ENCODE assay signal across 28 cellular contexts in the genomic region with DNA sequence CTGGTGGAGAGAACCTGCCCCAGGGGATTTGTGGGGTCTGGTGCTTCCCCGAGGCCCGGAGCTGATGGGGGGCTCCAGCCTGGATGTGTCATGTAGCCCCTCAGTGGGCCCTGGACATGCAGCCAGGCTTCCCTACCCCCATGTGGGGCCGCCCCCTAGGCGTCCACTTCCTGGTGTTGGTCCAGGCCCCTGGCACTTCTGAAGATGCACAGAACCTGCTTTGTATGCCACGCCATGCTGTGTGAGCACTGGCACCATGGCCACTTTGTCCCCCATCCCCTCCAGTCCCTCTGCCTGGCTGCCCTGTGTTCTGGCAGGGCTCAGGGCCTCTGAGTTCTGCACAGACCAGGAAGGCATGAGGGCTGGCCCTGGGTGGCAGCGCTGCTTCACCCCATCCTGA.
"Had no signal": no experiment of that assay in that cellular context is flagged by ENCODE, and none has a peak within 500 bp of the region (broad histone marks: within the 10 kb centered on the region; RNA-seq: fewer than 3 reads in every experiment).

No MANE protein-coding gene starts in this region.

- H3K4me3 ChIP-seq: ascending aorta, breast epithelium, cardiac muscle cell, coronary artery, dorsolateral prefrontal cortex, esophagus muscularis mucosa, gastroesophageal sphincter, heart right ventricle, hepatocyte had no signal

- H3K4me1 ChIP-seq: ascending aorta, breast epithelium, heart right ventricle had no signal

- H3K36me3 ChIP-seq: cardiac muscle cell had no signal

- DNase-seq: activated CD4-positive, alpha-beta memory T cell treated with anti-CD3 and anti-CD28 coated beads for 36 hours; activated CD4-positive, alpha-beta T cell treated with anti-CD3 and anti-CD28 coated beads for 36 hours; activated CD4-positive, alpha-beta T cell treated with anti-CD3 and anti-CD28 coated beads, Interleukin-2, amount 10 ng/mL, durations not matched to agents 24 days and 14 days; activated CD4-positive, CD25-positive, alpha-beta regulatory T cell; activated CD4-positive, CD25-positive, alpha-beta regulatory T cell treated with anti-CD3 and anti-CD28 coated beads, Interleukin-2, amount 50 U/mL, for 72 hours; activated CD8-positive, alpha-beta memory T cell treated with anti-CD3 and anti-CD28 coated beads, Interleukin-2, amount 50 U/mL, for 48 hours; activated gamma-delta T cell; activated naive CD4-positive, alpha-beta T cell; activated naive CD4-positive, alpha-beta T cell treated with anti-CD3 and anti-CD28 coated beads, Interleukin-2, amount 10 ng/mL, durations not matched to agents 7 days and 5 days; activated naive CD8-positive, alpha-beta T cell treated with anti-CD3 and anti-CD28 coated beads, Interleukin-2, amount 10 ng/mL, durations not matched to agents 7 days and 5 days; activated T-cell treated with anti-CD3 and anti-CD28 coated beads for 4 hours; activated T-cell treated with anti-CD3 and anti-CD28 coated beads, Interleukin-2, amount 50 U/mL, for 24 hours; activated T-cell treated with anti-CD3 and anti-CD28 coated beads, Interleukin-2, amount 50 U/mL, for 72 hours; dorsolateral prefrontal cortex; effector CD4-positive, alpha-beta T cell; effector memory CD8-positive, alpha-beta T cell; erythroblast; foreskin melanocyte; heart right ventricle; T-helper 2 cell had no signal

- H3K27me3 ChIP-seq: ascending aorta, breast epithelium, cardiac muscle cell, dorsolateral prefrontal cortex, esophagus muscularis mucosa, gastroesophageal sphincter, heart right ventricle, hepatocyte had no signal

- H3K27ac ChIP-seq: ascending aorta, breast epithelium, cardiac muscle cell, coronary artery, esophagus muscularis mucosa, heart right ventricle, hepatocyte had no signal

- H3K4me2 ChIP-seq: hepatocyte had no signal

- H3K9me3 ChIP-seq: ascending aorta, breast epithelium, esophagus muscularis mucosa, gastroesophageal sphincter, heart right ventricle had no signal

- ATAC-seq: activated CD4-positive, alpha-beta T cell treated with anti-CD3 and anti-CD28 coated beads for 36 hours; activated naive CD4-positive, alpha-beta T cell treated with anti-CD3 and anti-CD28 coated beads, Interleukin-2, amount 50 U/mL, for 72 hours; activated T-cell treated with anti-CD3 and anti-CD28 coated beads, Interleukin-2, amount 50 U/mL, for 72 hours; effector memory CD8-positive, alpha-beta T cell; gastroesophageal sphincter; heart right ventricle had no signal
